ENCODE assay signal across 22 cellular contexts in the genomic region with DNA sequence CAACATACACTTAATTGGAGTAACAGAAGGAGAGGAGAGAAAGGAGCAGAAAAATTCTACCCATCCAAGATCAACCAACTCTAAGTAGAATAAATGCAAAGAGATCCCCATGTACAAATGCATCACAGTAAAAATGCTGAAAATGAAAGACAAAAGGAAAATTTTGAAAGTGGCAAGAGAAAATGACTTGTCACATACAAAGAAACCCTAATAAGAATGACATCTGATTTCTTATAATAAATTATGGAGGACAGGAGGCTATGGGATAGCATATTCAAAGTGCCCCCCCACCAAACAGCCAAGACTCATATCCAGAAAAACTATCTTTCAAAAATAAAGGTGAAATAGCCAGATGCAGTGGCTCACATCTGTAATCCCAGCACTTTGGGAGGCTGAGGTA. TPM values are rescaled to one million over a fixed set of nuclear protein-coding genes. Genes with fewer than 3 reads are reported as not detected.
DNase-seq lines count a peak whose midpoint lies in the region; ATAC-seq, FAIRE-seq and TF ChIP-seq lines count a peak whose summit lies in the region.
"Had no signal": no experiment of that assay in that cellular context is flagged by ENCODE, and none has a peak within 500 bp of the region (broad histone marks: within the 10 kb centered on the region; RNA-seq: fewer than 3 reads in every experiment).

No MANE protein-coding gene starts in this region.

- FAIRE-seq in K562 (lab: Jason Lieb, UNC), result no peak
- FAIRE-seq: A204.1, GM18507 had no signal

- H3K9me1 ChIP-seq in K562 (ENCODE audit: control insufficient read depth, insufficient read depth, low read length), result no peaks in the 10 kb centered on the region

- no peaks in the 10 kb centered on the region for H3K9me2 ChIP-seq in HCT116 (ENCODE audit: insufficient read depth)

- no TSS peak for BruUV-seq in HCT116 (replicated peaks; lab: Mats Ljungman, UMichigan)
- BruUV-seq in K562 (replicated peaks; lab: Mats Ljungman, UMichigan), result no TSS peak

- H3K9ac ChIP-seq in HCT116 (ENCODE audit: low read length) (no peak overlapping the region), K562 (ENCODE audit: insufficient read depth in 1 of 2, low read depth in 2 of 2, low read length in 2 of 2) (no peak overlapping the region)
- H3K9ac ChIP-seq: BLaER1 had no signal

- H3K36me3 Mint-ChIP-seq in WTC11, result peaks cover 17% of the 10 kb centered on the region

- H3K27ac ChIP-seq in HCT116 (ENCODE audit: low read depth, low read length) (no peak overlapping the region), K562 (ENCODE audit: extremely low read depth, low read depth, low read length) (no peak overlapping the region)
- H3K27ac ChIP-seq: 22Rv1, BLaER1, C4-2B had no signal

- no peak for TF ChIP-seq RAD21 in HCT116 (IDR thresholded peaks at IDR 0.05; ENCODE audit: low read depth)
- no peak for TF ChIP-seq RAD21 in K562 (CRISPR knock-in tag; conservative IDR thresholded peaks at IDR 0.05 in 1 of 2, IDR thresholded peaks at IDR 0.05 in 1 of 2)

- no peak overlapping the region for H3K4me3 Mint-ChIP-seq in WTC11
- H3K4me3 Mint-ChIP-seq: B cell; CD4-positive, CD25-positive, alpha-beta regulatory T cell; CD8-positive, alpha-beta T cell; HFFc6 had no signal

- no peaks in the 10 kb centered on the region for H3K79me2 ChIP-seq in HCT116 (ENCODE audit: insufficient read depth, low read length)
- H3K79me2 ChIP-seq in K562 (ENCODE audit: control insufficient read depth, insufficient read depth, low read length), result no peaks in the 10 kb centered on the region

- intact Hi-C loops in HCT116 (cut with micrococcal nuclease) (no loop called here), K562 (cut with micrococcal nuclease) (no loop called here)

- H3K9me3 ChIP-seq in HCT116 (ENCODE audit: control insufficient read depth in 1 of 2, insufficient read depth in 1 of 2, low read depth in 1 of 2, low read length in 2 of 2), result peaks cover 0 to 5% of the 10 kb centered on the region in 2 experiments; a peak in 2 of 4 replicates
- no peaks in the 10 kb centered on the region; the same call in 1 of the 2 replicates for H3K9me3 ChIP-seq in K562 (replicated peaks; ENCODE audit: control insufficient read depth, insufficient read depth, low read depth, low read length)

- H3K4me2 ChIP-seq in HCT116 (ENCODE audit: low read length) (no peak overlapping the region), K562 (ENCODE audit: insufficient read depth, low read length) (no peak overlapping the region)
- H3K4me2 ChIP-seq: BLaER1 had no signal

- TF ChIP-seq CTCF in HCT116 (IDR thresholded peaks at IDR 0.05 in 2 of 3, conservative IDR thresholded peaks at IDR 0.05 in 1 of 3; ENCODE audit: borderline replicate concordance in 1 of 3, insufficient read depth in 1 of 3, low read depth in 2 of 3, low read length in 2 of 3) (no peak), WTC11 (IDR thresholded peaks at IDR 0.05) (no peak), K562 (IDR thresholded peaks at IDR 0.05 in 2 of 3, conservative IDR thresholded peaks at IDR 0.05 in 1 of 3; ENCODE audit: insufficient read depth in 2 of 3, low read depth in 1 of 3, low read length in 3 of 3) (no peak)

- no peak for TF ChIP-seq POLR2A in HCT116 (IDR thresholded peaks at IDR 0.05; ENCODE audit: borderline replicate concordance, extremely low read depth, insufficient read depth, insufficient read length)
- TF ChIP-seq POLR2A in K562 (conservative IDR thresholded peaks at IDR 0.05), result no peak

- in situ Hi-C loops in K562 (cut with MboI), result loop anchor here (25.0 kb wide), 1 partner anchor 415 kb away; no protein-coding TSS in a partner anchor

- H4K20me1 ChIP-seq in HCT116 (ENCODE audit: insufficient read depth) (no peaks in the 10 kb centered on the region), K562 (replicated peaks; ENCODE audit: control insufficient read depth, insufficient read depth, low read length) (no peaks in the 10 kb centered on the region)
- H4K20me1 ChIP-seq: BLaER1 had no signal

- H3K36me3 ChIP-seq in HCT116 (ENCODE audit: control insufficient read depth in 1 of 2, insufficient read depth in 2 of 2, low read length in 2 of 2), result no peaks in the 10 kb centered on the region
- no peaks in the 10 kb centered on the region for H3K36me3 ChIP-seq in K562 (ENCODE audit: control insufficient read depth, insufficient read depth, low read length)
- H3K36me3 ChIP-seq: BLaER1 had no signal

- RAD21 ChIA-PET in HCT116 (lab: Charles Lee; ENCODE audit: low non-redundant PET in 1 of 2, low total read pairs in 2 of 2, uncharacterized antibody in 2 of 2, unreplicated experiment in 2 of 2), result no interaction called here

- TF ChIP-seq EP300 in K562 (IDR thresholded peaks at IDR 0.05; ENCODE audit: low read length), result no peak

- H3K27me3 ChIP-seq in HCT116 (ENCODE audit: insufficient read depth, low read length) (no peaks in the 10 kb centered on the region), K562 (ENCODE audit: control insufficient read depth in 2 of 2, insufficient read depth in 2 of 2, low read length in 2 of 2) (no peaks in the 10 kb centered on the region)
- H3K27me3 ChIP-seq: BLaER1 had no signal

- no peaks in the 10 kb centered on the region for H3K4me1 Mint-ChIP-seq in WTC11
- H3K4me1 Mint-ChIP-seq: B cell had no signal

- CTCF ChIA-PET in HCT116 (lab: Charles Lee), result no interaction called here
- CTCF ChIA-PET in WTC11 (lab: Charles Lee), result no interaction called here
- CTCF ChIA-PET in K562 (lab: Yijun Ruan, JAX; ENCODE audit: low intra/inter-chr PET ratio), result no interaction called here

- POLR2A ChIA-PET in HCT116 (lab: Charles Lee), result no interaction called here
- POLR2A ChIA-PET in WTC11 (lab: Charles Lee), result no interaction called here
- POLR2A ChIA-PET in K562 (lab: Yijun Ruan, JAX), result no interaction called here

- H3K9me3 Mint-ChIP-seq in WTC11, result peaks cover 26% of the 10 kb centered on the region

- H3K4me1 ChIP-seq in HCT116 (ENCODE audit: control insufficient read depth in 1 of 2, insufficient read depth in 2 of 2, low read length in 2 of 2) (no peaks in the 10 kb centered on the region), K562 (replicated peaks in 1 of 2; ENCODE audit: control insufficient read depth in 2 of 2, insufficient read depth in 2 of 2, low read length in 2 of 2) (no peaks in the 10 kb centered on the region)
- H3K4me1 ChIP-seq: BLaER1, Caco-2 had no signal

- H2AFZ ChIP-seq in HCT116 (ENCODE audit: low read depth, low read length, poor library complexity, severe bottlenecking) (no peak overlapping the region), K562 (ENCODE audit: low read depth, low read length) (no peak overlapping the region)

- H3K4me3 ChIP-seq in HCT116 (replicated peaks in 1 of 2; ENCODE audit: low read depth in 1 of 2, low read length in 2 of 2) (no peak overlapping the region), K562 (no peak overlapping the region)
- H3K4me3 ChIP-seq: BLaER1 had no signal

- DNase-seq in DMS53 (lab: John Stamatoyannopoulos, UW), result peak; percentile 49
- no peak for DNase-seq in DMS53 treated with DMSO at 0.1 percent for 48 hours (lab: John Stamatoyannopoulos, UW; ENCODE audit: unreplicated experiment)
- DNase-seq in HCT116 (ENCODE audit: low read depth, low spot score), result no peak
- DNase-seq in WTC11 (ENCODE audit: low spot score), result no peak
- DNase-seq in K562 (ENCODE audit: extremely low read depth in 1 of 4, low spot score in 3 of 4), result no peak
- DNase-seq in GF-D8 (lab: John Stamatoyannopoulos, UW), result no peak
- DNase-seq: Caco-2; CD4-positive, CD25-positive, alpha-beta regulatory T cell; CD8-positive, alpha-beta T cell; DMS153; DMS79 treated with DMSO at 0.1 percent for 48 hours; GOT3; H7; HCEC 1CT; HFFc6 had no signal

- peaks cover 2% of the 10 kb centered on the region; the same call in 1 of the 2 replicates for H3K27me3 Mint-ChIP-seq in WTC11 (ENCODE audit: low read depth)

- H3K27ac Mint-ChIP-seq in WTC11, result no peak overlapping the region
- H3K27ac Mint-ChIP-seq: B cell; CD4-positive, CD25-positive, alpha-beta regulatory T cell; CD8-positive, alpha-beta T cell; HFFc6 had no signal

- ATAC-seq in HCT116, result no peak
- ATAC-seq in WTC11, result no peak
- ATAC-seq in K562, result no peak
- ATAC-seq in GM18858 (IDR thresholded peaks at IDR 0.05; ENCODE audit: unreplicated experiment), result no peak
- ATAC-seq: CD8-positive, alpha-beta T cell had no signal

TF ChIP-seq in HCT116, 20 proteins besides CTCF, POLR2A, EP300 and RAD21:
- TF ChIP-seq YY1 (IDR thresholded peaks at IDR 0.05; ENCODE audit: extremely low read depth, insufficient replicate concordance, low read depth, low read length) (no peak), CBX3 (IDR thresholded peaks at IDR 0.05; ENCODE audit: low read depth) (peak; percentile 66; the same call in 1 of the 2 replicates)
TF ChIP-seq in HCT116: peak in this region for 1.

TF ChIP-seq in WTC11, 78 proteins besides CTCF, POLR2A, EP300 and RAD21 (continues in another document):
- TF ChIP-seq TP53 (CRISPR knock-in tag; IDR thresholded peaks at IDR 0.05), result no peak
- TF ChIP-seq ZNF317 (CRISPR knock-in tag; IDR thresholded peaks at IDR 0.05; ENCODE audit: borderline replicate concordance, low read depth), result peak; percentile 81

TF ChIP-seq in K562, 482 proteins besides CTCF, POLR2A, EP300 and RAD21 (continues in another document):
- no peak for TF ChIP-seq FOXK2 (conservative IDR thresholded peaks at IDR 0.05 in 1 of 2, IDR thresholded peaks at IDR 0.05 in 1 of 2; ENCODE audit: low read depth in 2 of 2)

RNA-seq across cellular contexts. Expression of gene INPP4A, which starts 22.2 kb away (rescaled TPM):
- total RNA-seq in HCT116 (2021; ENCODE audit: unreplicated experiment) (18.5 TPM), WTC11 (2021) (31.7 to 38.3 TPM (median 33.4 TPM) in 3 replicates), K562 (2014; rRNA removed) (10.5 and 11.5 TPM in 2 replicates), K562 (2014; rRNA removed; fragmentation: Illumina TruSeq; extraction: Trizol) (5.6 and 6.9 TPM in 2 replicates), K562 (2015; rRNA removed; fragmentation: Illumina TruSeq; extraction: Trizol) (7.7 and 8.3 TPM in 2 replicates), K562 (2021) (15.7 and 16.1 TPM in 2 replicates)
- polyA plus RNA-seq in HCT116 (2012), result 10.7 and 16.0 TPM in 2 replicates
- total RNA-seq in K562 (2011; cell fraction: chromatin; rRNA removed; ENCODE audit: low replicate concordance), result 57.8 and 102 TPM in 2 replicates
- 52.5 and 61.2 TPM in 2 replicates for total RNA-seq in K562 (2011; cell fraction: nucleolus; rRNA removed)
- 50.8 and 55.2 TPM in 2 replicates for total RNA-seq in K562 (2011; cell fraction: nucleoplasm; rRNA removed)
- polyA plus RNA-seq in K562 (2011; rRNA removed) (12.4 and 14.9 TPM in 2 replicates), K562 (2014; fragmentation: Illumina TruSeq; extraction: Trizol) (9.5 and 9.9 TPM in 2 replicates), K562 (2014; fragmentation: Nextera tagmentation; extraction: Ambion mirVana) (1 to 10 TPM; 1.8 to 2.5 TPM), K562 (2014; rRNA removed) (5.9 and 7.3 TPM in 2 replicates)
- polyA plus RNA-seq in K562 (2011; cell fraction: cytosol; rRNA removed), result 10.6 and 12.6 TPM in 2 replicates
- 73.7 and 107 TPM in 2 replicates for polyA plus RNA-seq in K562 (2011; cell fraction: nucleus; rRNA removed)
- 10.2 and 13.8 TPM in 2 replicates for polyA plus RNA-seq in K562 (2012)
- polyA minus RNA-seq in K562 (2011; rRNA and poly(A)+ RNA removed), result 25.8 and 32.7 TPM in 2 replicates
- polyA minus RNA-seq in K562 (2011; cell fraction: cytosol; rRNA and poly(A)+ RNA removed), result 9.9 and 17.9 TPM in 2 replicates
- 58.6 and 67.3 TPM in 2 replicates for polyA minus RNA-seq in K562 (2011; cell fraction: nucleus; rRNA and poly(A)+ RNA removed)
